26 cellular contexts compared by ENCODE assay signal in the genomic region with DNA sequence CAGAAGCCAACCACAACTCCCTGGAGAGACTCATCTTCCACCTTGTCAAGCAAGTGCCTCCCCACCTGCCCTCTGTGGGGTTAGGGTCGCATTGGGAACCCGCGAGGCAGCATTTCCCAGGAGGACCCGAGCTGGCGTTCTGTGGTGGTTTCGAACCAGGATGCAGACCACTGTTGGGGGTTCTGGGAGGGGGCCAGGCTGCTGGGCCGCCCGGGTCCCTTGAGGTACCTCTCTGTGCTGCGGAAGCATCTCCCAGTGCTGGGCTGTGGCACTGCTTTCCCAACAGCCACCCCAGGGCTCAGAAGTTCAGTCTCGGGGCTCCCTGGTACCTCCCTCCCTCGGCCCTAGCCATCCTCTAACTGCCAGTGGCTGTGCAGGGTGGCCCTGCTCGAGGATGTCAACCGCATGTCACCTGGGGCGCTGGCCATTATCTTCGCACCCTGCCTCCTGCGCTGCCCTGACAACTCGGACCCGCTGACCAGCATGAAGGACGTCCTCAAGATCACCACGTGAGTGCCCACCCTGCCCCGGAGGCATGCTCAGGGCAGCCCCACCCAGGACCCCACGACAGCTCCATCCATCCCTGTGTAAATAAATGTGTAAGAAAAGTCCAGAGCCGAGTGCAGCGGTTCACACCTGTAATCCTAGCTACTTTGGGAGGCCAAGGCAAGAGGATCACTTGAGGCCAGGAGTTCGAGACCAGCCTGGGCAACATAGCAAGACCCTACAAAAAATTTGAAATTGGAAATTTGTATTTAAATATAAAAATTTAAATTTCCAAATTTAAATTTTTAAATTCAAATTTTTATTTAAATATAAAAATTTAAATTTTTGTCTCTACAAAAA. TPM values are rescaled to one million over a fixed set of nuclear protein-coding genes. Genes with fewer than 3 reads are reported as not detected.
DNase-seq lines count a peak whose midpoint lies in the region; ATAC-seq, FAIRE-seq and TF ChIP-seq lines count a peak whose summit lies in the region.
"Had no signal": no experiment of that assay in that cellular context is flagged by ENCODE, and none has a peak within 500 bp of the region (broad histone marks: within the 10 kb centered on the region; RNA-seq: fewer than 3 reads in every experiment).

No MANE protein-coding gene starts in this region.

- FAIRE-seq in K562 (lab: Jason Lieb, UNC), result no peak
- FAIRE-seq: G401.6, GM12892 had no signal

- 0 out of 2 replicates have a peak, but pooled peaks cover 7% of the 10 kb centered on the region for H4K20me1 ChIP-seq in K562 (replicated peaks; ENCODE audit: control insufficient read depth, insufficient read depth, low read length)

- peaks cover 55% of the 10 kb centered on the region; the same call in 2 of the 3 replicates for H3K36me3 ChIP-seq in K562 (ENCODE audit: control insufficient read depth, insufficient read depth, low read length)

- H3K9me1 ChIP-seq in K562 (ENCODE audit: control insufficient read depth, insufficient read depth, low read length), result no peaks in the 10 kb centered on the region

- intact Hi-C loops in K562 (cut with micrococcal nuclease) (loop anchor here (5.0 to 10.0 kb wide), 2 partner anchors 40 to 132 kb away; partner anchors contain the start of genes HAUS8, MYO9B and NR2F6), posterior vena cava (cut with DNase I) (loop anchor here in 1 of 2 donors (5.0 kb wide), 1 partner anchor 75 kb away; the partner anchor contains the start of gene ANKLE1)

- H3K27me3 ChIP-seq in K562 (ENCODE audit: control insufficient read depth in 2 of 2, insufficient read depth in 2 of 2, low read length in 2 of 2), result no peaks in the 10 kb centered on the region
- H3K27me3 ChIP-seq: BLaER1 treated with 17β-estradiol and CSF1 and Interleukin-3, amounts not matched to agents 10 nM and 100 nM had no signal

- TF ChIP-seq POLR2A in K562 (conservative IDR thresholded peaks at IDR 0.05), result no peak

- no peaks in the 10 kb centered on the region for H3K9me3 ChIP-seq in K562 (replicated peaks; ENCODE audit: control insufficient read depth, insufficient read depth, low read depth, low read length)
- H3K9me3 ChIP-seq: BLaER1 treated with 17β-estradiol and CSF1 and Interleukin-3, amounts not matched to agents 10 nM and 100 nM had no signal

- no peak overlapping the region for H3K4me3 ChIP-seq in K562
- H3K4me3 ChIP-seq: BLaER1 treated with 17β-estradiol and CSF1 and Interleukin-3, amounts not matched to agents 10 nM and 100 nM; GM23248; SK-N-MC had no signal

- H3K4me1 ChIP-seq in K562 (replicated peaks in 1 of 2; ENCODE audit: control insufficient read depth in 2 of 2, insufficient read depth in 2 of 2, low read length in 2 of 2), result peaks cover 12 to 44% of the 10 kb centered on the region in 2 experiments; a peak in 4 of 5 replicates

- TF ChIP-seq CTCF in K562 (IDR thresholded peaks at IDR 0.05 in 2 of 3, conservative IDR thresholded peaks at IDR 0.05 in 1 of 3; ENCODE audit: insufficient read depth in 2 of 3, low read depth in 1 of 3, low read length in 3 of 3), result no peak

- DNase-seq in NCI-H2171 treated with DMSO at 0.1 percent for 48 hours (lab: John Stamatoyannopoulos, UW) (peak; percentile 47), NCI-H2171 (lab: John Stamatoyannopoulos, UW) (no peak), K562 (ENCODE audit: extremely low read depth in 1 of 4, low spot score in 3 of 4) (no peak), posterior vena cava (ENCODE audit: low spot score) (peak; percentile 79), HuH-7 (ENCODE audit: low spot score) (no peak)
- DNase-seq: ACHN; Calu3; CD8-positive, alpha-beta memory T cell; GM23248; H9; KG1; NCI-H1092 treated with DMSO at 0.1 percent for 48 hours; NCI-H1436 treated with DMSO at 0.1 percent for 48 hours; NCI-H2029; NCI-H345; NCI-H524; NCI-H774; NK-92 treated with Interleukin-12 subunit alpha and Interleukin-12 subunit beta, amount 100 ng/mL, for 24 hours; SHP77 treated with DMSO at 0.1 percent for 48 hours had no signal

- H3K4me2 ChIP-seq in K562 (ENCODE audit: insufficient read depth, low read length), result no peak overlapping the region

- peak overlapping the region in 1 of 2 experiments; percentile 35; a peak in 1 of 4 replicates for H3K9ac ChIP-seq in K562 (ENCODE audit: insufficient read depth in 1 of 2, low read depth in 2 of 2, low read length in 2 of 2)
- H3K9ac ChIP-seq: GM23248 had no signal

- TF ChIP-seq RAD21 in K562 (CRISPR knock-in tag; conservative IDR thresholded peaks at IDR 0.05 in 1 of 2, IDR thresholded peaks at IDR 0.05 in 1 of 2), result no peak

- H2AFZ ChIP-seq in K562 (ENCODE audit: low read depth, low read length), result no peak overlapping the region
- H2AFZ ChIP-seq: GM23248 had no signal

- CTCF ChIA-PET in K562 (lab: Yijun Ruan, JAX; ENCODE audit: low intra/inter-chr PET ratio), result interaction anchor here (3.7 kb wide), 1 partner anchor 76 kb away, joined by 23 read pairs; no protein-coding TSS in a partner anchor

- H3K27ac ChIP-seq in K562 (ENCODE audit: extremely low read depth, low read depth, low read length), result no peak overlapping the region
- H3K27ac ChIP-seq: 22Rv1, GM23248, SK-N-MC had no signal

- BruUV-seq in K562 (replicated peaks; lab: Mats Ljungman, UMichigan), result no TSS peak

- H3K79me2 ChIP-seq in K562 (ENCODE audit: control insufficient read depth, insufficient read depth, low read length), result no peaks in the 10 kb centered on the region

- POLR2A ChIA-PET in K562 (lab: Yijun Ruan, JAX), result interaction anchor here (0.7 kb wide), 1 partner anchor 988 kb away, joined by 3 read pairs; no protein-coding TSS in a partner anchor

- WGBS in K562 (ENCODE audit: insufficient coverage, low coverage, missing lambda C conversion rate), result 93% methylated on average over 20 of the region's 25 CpGs

- in situ Hi-C loops in K562 (cut with MboI), result no loop called here

- ATAC-seq in K562 (no peak), GM21786 (IDR thresholded peaks at IDR 0.05; ENCODE audit: unreplicated experiment) (no peak)

- no peak for TF ChIP-seq EP300 in K562 (IDR thresholded peaks at IDR 0.05; ENCODE audit: low read length)

RNA-seq across cellular contexts. Expression of gene USE1, which starts 8.2 kb away (rescaled TPM):
- total RNA-seq in K562 (2011; cell fraction: chromatin; rRNA removed; ENCODE audit: low replicate concordance), result 15.6 and 34.4 TPM in 2 replicates
- 24.5 and 31.5 TPM in 2 replicates for total RNA-seq in K562 (2011; cell fraction: nucleolus; rRNA removed)
- 20.2 and 24.3 TPM in 2 replicates for total RNA-seq in K562 (2011; cell fraction: nucleoplasm; rRNA removed)
- total RNA-seq in K562 (2014; rRNA removed), result 38.8 and 40.7 TPM in 2 replicates
- total RNA-seq in K562 (2014; rRNA removed; fragmentation: Illumina TruSeq; extraction: Trizol), result 15.2 and 17.3 TPM in 2 replicates
- total RNA-seq in K562 (2015; rRNA removed; fragmentation: Illumina TruSeq; extraction: Trizol), result 23.9 TPM in 2 replicates
- 34.0 and 34.9 TPM in 2 replicates for total RNA-seq in K562 (2021)
- 19.1 and 21.1 TPM in 2 replicates for polyA plus RNA-seq in K562 (2011; rRNA removed)
- polyA plus RNA-seq in K562 (2011; cell fraction: cytosol; rRNA removed), result 25.0 and 38.2 TPM in 2 replicates
- polyA plus RNA-seq in K562 (2011; cell fraction: nucleus; rRNA removed), result 16.7 and 20.6 TPM in 2 replicates
- 35.2 and 46.0 TPM in 2 replicates for polyA plus RNA-seq in K562 (2012)
- 27.3 and 32.8 TPM in 2 replicates for polyA plus RNA-seq in K562 (2014; fragmentation: Illumina TruSeq; extraction: Trizol)
- 10 to 100 TPM; 39.3 to 46.7 TPM for polyA plus RNA-seq in K562 (2014; fragmentation: Nextera tagmentation; extraction: Ambion mirVana)
- 50.6 and 52.4 TPM in 2 replicates for polyA plus RNA-seq in K562 (2014; rRNA removed)
- 11.2 and 20.2 TPM in 2 replicates for polyA minus RNA-seq in K562 (2011; rRNA and poly(A)+ RNA removed)
- 12.1 and 12.7 TPM in 2 replicates for polyA minus RNA-seq in K562 (2011; cell fraction: cytosol; rRNA and poly(A)+ RNA removed)
- 6.6 and 9.3 TPM in 2 replicates for polyA minus RNA-seq in K562 (2011; cell fraction: nucleus; rRNA and poly(A)+ RNA removed)
- 10 to 100 TPM; 16.4 to 17.6 TPM for total RNA-seq in posterior vena cava

RNA-seq across cellular contexts. Expression of gene OCEL1, which starts 19.1 kb away (rescaled TPM):
- 6.5 and 21.1 TPM in 2 replicates for total RNA-seq in K562 (2011; cell fraction: chromatin; rRNA removed; ENCODE audit: low replicate concordance)
- 15.1 and 16.3 TPM in 2 replicates for total RNA-seq in K562 (2011; cell fraction: nucleolus; rRNA removed)
- total RNA-seq in K562 (2011; cell fraction: nucleoplasm; rRNA removed), result 12.4 and 15.1 TPM in 2 replicates
- total RNA-seq in K562 (2014; rRNA removed) (12.4 and 17.6 TPM in 2 replicates), K562 (2014; rRNA removed; fragmentation: Illumina TruSeq; extraction: Trizol) (11.6 and 14.7 TPM in 2 replicates), K562 (2015; rRNA removed; fragmentation: Illumina TruSeq; extraction: Trizol) (9.3 and 11.2 TPM in 2 replicates), K562 (2021) (38.0 and 38.6 TPM in 2 replicates), posterior vena cava (10 to 100 TPM; 14.8 to 18.0 TPM)
- polyA plus RNA-seq in K562 (2011; rRNA removed) (10.2 TPM in 2 replicates), K562 (2014; fragmentation: Illumina TruSeq; extraction: Trizol) (18.8 and 27.0 TPM in 2 replicates), K562 (2014; fragmentation: Nextera tagmentation; extraction: Ambion mirVana) (10 to 100 TPM in 1 of 2 experiments, 1 to 10 TPM in 1; 8.0 to 10.7 TPM), K562 (2014; rRNA removed) (16.3 and 18.6 TPM in 2 replicates)
- 13.3 and 25.0 TPM in 2 replicates for polyA plus RNA-seq in K562 (2011; cell fraction: cytosol; rRNA removed)
- 15.4 and 17.4 TPM in 2 replicates for polyA plus RNA-seq in K562 (2011; cell fraction: nucleus; rRNA removed)
- 24.9 and 39.7 TPM in 2 replicates for polyA plus RNA-seq in K562 (2012)
- 3.5 and 5.2 TPM in 2 replicates for polyA minus RNA-seq in K562 (2011; rRNA and poly(A)+ RNA removed)
- 10.7 and 13.4 TPM in 2 replicates for polyA minus RNA-seq in K562 (2011; cell fraction: cytosol; rRNA and poly(A)+ RNA removed)
- 4.0 and 4.9 TPM in 2 replicates for polyA minus RNA-seq in K562 (2011; cell fraction: nucleus; rRNA and poly(A)+ RNA removed)

RNA-seq across cellular contexts. Expression of gene NR2F6, which starts 38.8 kb away (rescaled TPM):
- 10.8 and 27.6 TPM in 2 replicates for total RNA-seq in K562 (2011; cell fraction: chromatin; rRNA removed; ENCODE audit: low replicate concordance)
- 38.8 and 38.9 TPM in 2 replicates for total RNA-seq in K562 (2011; cell fraction: nucleolus; rRNA removed)
- total RNA-seq in K562 (2011; cell fraction: nucleoplasm; rRNA removed), result 21.8 and 21.9 TPM in 2 replicates
- 93.2 and 99.7 TPM in 2 replicates for total RNA-seq in K562 (2014; rRNA removed)
- 9.8 and 12.6 TPM in 2 replicates for total RNA-seq in K562 (2014; rRNA removed; fragmentation: Illumina TruSeq; extraction: Trizol)
- total RNA-seq in K562 (2015; rRNA removed; fragmentation: Illumina TruSeq; extraction: Trizol), result 22.8 and 25.2 TPM in 2 replicates
- total RNA-seq in K562 (2021), result 95.9 and 97.5 TPM in 2 replicates
- 18.8 and 23.9 TPM in 2 replicates for polyA plus RNA-seq in K562 (2011; rRNA removed)
- polyA plus RNA-seq in K562 (2011; cell fraction: cytosol; rRNA removed), result 30.9 and 123 TPM in 2 replicates
- 22.1 and 32.8 TPM in 2 replicates for polyA plus RNA-seq in K562 (2011; cell fraction: nucleus; rRNA removed)
- polyA plus RNA-seq in K562 (2012), result 39.5 and 51.7 TPM in 2 replicates
- 11.4 and 15.7 TPM in 2 replicates for polyA plus RNA-seq in K562 (2014; fragmentation: Illumina TruSeq; extraction: Trizol)
- 1 to 10 TPM in 1 of 2 experiments, under 1 TPM in 1; 0.76 to 3.0 TPM for polyA plus RNA-seq in K562 (2014; fragmentation: Nextera tagmentation; extraction: Ambion mirVana)
- 64.2 and 69.6 TPM in 2 replicates for polyA plus RNA-seq in K562 (2014; rRNA removed)
- 5.7 and 7.4 TPM in 2 replicates for polyA minus RNA-seq in K562 (2011; rRNA and poly(A)+ RNA removed)
- polyA minus RNA-seq in K562 (2011; cell fraction: cytosol; rRNA and poly(A)+ RNA removed), result 29.7 and 39.7 TPM in 2 replicates
- 9.3 and 11.7 TPM in 2 replicates for polyA minus RNA-seq in K562 (2011; cell fraction: nucleus; rRNA and poly(A)+ RNA removed)
- total RNA-seq in posterior vena cava, result 10 to 100 TPM; 21.2 to 22.8 TPM

RNA-seq across cellular contexts. Expression of gene USHBP1, which starts 57.6 kb away (rescaled TPM):
- total RNA-seq in K562 (2011; cell fraction: chromatin; rRNA removed; ENCODE audit: low replicate concordance), result 0.21 and 0.56 TPM in 2 replicates
- total RNA-seq in K562 (2011; cell fraction: nucleolus; rRNA removed), result 0.53 and 0.83 TPM in 2 replicates
- 0.15 and 0.44 TPM in 2 replicates for total RNA-seq in K562 (2011; cell fraction: nucleoplasm; rRNA removed)
- total RNA-seq in K562 (2014; rRNA removed) (0.04 and 0.05 TPM in 2 replicates), K562 (2014; rRNA removed; fragmentation: Illumina TruSeq; extraction: Trizol) (not detected in 2 replicates), K562 (2015; rRNA removed; fragmentation: Illumina TruSeq; extraction: Trizol) (not detected in 2 replicates), K562 (2021) (0.16 TPM in 1 of 2 replicates, not detected in the other), posterior vena cava (1 to 10 TPM; 4.8 to 5.7 TPM)
- polyA plus RNA-seq in K562 (2011; rRNA removed) (0.03 TPM in 2 replicates), K562 (2014; fragmentation: Illumina TruSeq; extraction: Trizol) (0.10 TPM in 1 of 2 replicates, not detected in the other), K562 (2014; fragmentation: Nextera tagmentation; extraction: Ambion mirVana) (not detected), K562 (2014; rRNA removed) (0.05 and 0.11 TPM in 2 replicates)
- polyA plus RNA-seq in K562 (2011; cell fraction: cytosol; rRNA removed), result 0.03 and 0.07 TPM in 2 replicates
- 0.24 and 0.32 TPM in 2 replicates for polyA plus RNA-seq in K562 (2011; cell fraction: nucleus; rRNA removed)
- polyA plus RNA-seq in K562 (2012), result 0.07 and 0.19 TPM in 2 replicates
- polyA minus RNA-seq in K562 (2011; rRNA and poly(A)+ RNA removed), result not detected in 2 replicates
- not detected in 2 replicates for polyA minus RNA-seq in K562 (2011; cell fraction: cytosol; rRNA and poly(A)+ RNA removed)
- polyA minus RNA-seq in K562 (2011; cell fraction: nucleus; rRNA and poly(A)+ RNA removed), result not detected in 2 replicates
- total RNA-seq: Daoy, GM23248 had no signal
- polyA plus RNA-seq: CD8-positive, alpha-beta memory T cell; GM23248 had no signal

Comparison
In these comparisons a context has a peak if more than half of its experiments do, and no peak if none do; other contexts are left out.
1. DNase-seq: peak in NCI-H2171 treated with DMSO at 0.1 percent for 48 hours (single experiment) and posterior vena cava (single experiment); none in NCI-H2171 (single experiment), K562 (0 of 4) and HuH-7 (single experiment).